8 cellular contexts compared by ENCODE assay signal in genomic region chr12:32533971-32534590, GRCh38.
A peak's percentile ranks its signal among the peaks of the same experiment; 100 is the strongest.
DNase-seq lines count a peak whose midpoint lies in the region; ATAC-seq and TF ChIP-seq lines count a peak whose summit lies in the region.

No MANE protein-coding gene starts in this region.

- H3K4me1 ChIP-seq in right cardiac atrium (ENCODE audit: control insufficient read depth, insufficient read depth, low read length) (peaks cover 7% of the 10 kb centered on the region), gastrocnemius medialis (peaks cover 56 to 72% of the 10 kb centered on the region in 2 donors)

- H3K27me3 ChIP-seq in HL-60 (ENCODE audit: insufficient read depth, poor library complexity, severe bottlenecking) = no peaks in the 10 kb centered on the region
- no peaks in the 10 kb centered on the region for H3K27me3 ChIP-seq in WERI-Rb-1 (ENCODE audit: insufficient read depth, low read depth, severe bottlenecking)
- no peaks in the 10 kb centered on the region for H3K27me3 ChIP-seq in right cardiac atrium (ENCODE audit: control insufficient read depth, insufficient read depth)
- H3K27me3 ChIP-seq in gastrocnemius medialis = no peaks in the 10 kb centered on the region

- H3K27ac ChIP-seq in HL-60 (replicated peaks) = peak overlapping the region; percentile 68
- no peak overlapping the region for H3K27ac ChIP-seq in WERI-Rb-1
- peak overlapping the region; percentile 88 for H3K27ac ChIP-seq in right cardiac atrium (ENCODE audit: low read length)
- peak overlapping the region; percentile 71 to 92 (median 80) for H3K27ac ChIP-seq in gastrocnemius medialis

- no peak for TF ChIP-seq CTCF in HL-60 (IDR thresholded peaks at IDR 0.05; ENCODE audit: insufficient read depth, low read length)
- TF ChIP-seq CTCF in WERI-Rb-1 (IDR thresholded peaks at IDR 0.05; ENCODE audit: low read depth, low read length) = no peak
- no peak for TF ChIP-seq CTCF in gastrocnemius medialis (IDR thresholded peaks at IDR 0.05 in 4 of 5, conservative IDR thresholded peaks at IDR 0.05 in 1 of 5)

- in situ Hi-C loops in gastrocnemius medialis (cut with MboI; ENCODE audit: low sequenced_read_pairs in 4 of 4) = no loop called here

- intact Hi-C loops in right cardiac atrium (cut with DNase I) (no loop called here), gastrocnemius medialis (cut with DNase I; ENCODE audit: low total_unique reads) (loop anchor here (1.0 to 2.0 kb wide), 4 partner anchors 29 to 135 kb away; partner anchors contain the start of gene FGD4)

- H3K9me3 ChIP-seq in WERI-Rb-1 (ENCODE audit: severe bottlenecking) (no peaks in the 10 kb centered on the region), right cardiac atrium (ENCODE audit: control insufficient read depth, low read length) (no peaks in the 10 kb centered on the region), gastrocnemius medialis (no peaks in the 10 kb centered on the region)

- 4% methylated on average over 6 of the region's 6 CpGs for WGBS in right cardiac atrium

- TF ChIP-seq POLR2A in gastrocnemius medialis (IDR thresholded peaks at IDR 0.05) = peak; percentile 64 to 74

- H3K4me3 ChIP-seq in HL-60 (replicated peaks; ENCODE audit: insufficient read depth, low read length) (peak overlapping the region; percentile 42), WERI-Rb-1 (ENCODE audit: low read depth, low read length) (no peak overlapping the region), right cardiac atrium (ENCODE audit: low read length) (peak overlapping the region; percentile 75), gastrocnemius medialis (peak overlapping the region; percentile 49 to 62 (median 58))

- DNase-seq in AG08395 (ENCODE audit: low spot score) (peak; percentile 79), HL-60 (ENCODE audit: low read depth in 1 of 2, low spot score in 1 of 2) (peak in 1 of 2 experiments; percentile 66), WERI-Rb-1 (peak; percentile 16), right cardiac atrium (peak in 2 of 3 donors; percentile 44 to 75), gastrocnemius medialis (peak; percentile 79 to 85), GM19240 (ENCODE audit: insufficient read length, low spot score) (no peak)
- DNase-seq in effector CD8-positive, alpha-beta T cell (lab: John Stamatoyannopoulos, UW) = no peak

- ATAC-seq in GM18868 (IDR thresholded peaks at IDR 0.05; ENCODE audit: unreplicated experiment) (peak; percentile 74), right cardiac atrium (peak; percentile 92), gastrocnemius medialis (peak; percentile 88 to 91)

- no peaks in the 10 kb centered on the region for H3K36me3 ChIP-seq in WERI-Rb-1
- H3K36me3 ChIP-seq in gastrocnemius medialis = no peaks in the 10 kb centered on the region

Comparison
In these comparisons a context has a peak if more than half of its experiments do, and no peak if none do; other contexts are left out.
1. DNase-seq: peak in AG08395 (single experiment), WERI-Rb-1 (single experiment), right cardiac atrium (2 of 3) and gastrocnemius medialis (2 of 2); none in effector CD8-positive, alpha-beta T cell (single experiment) and GM19240 (single experiment).
2. Peak in every context shown above with its lines, with median percentiles within 50 percentile points of each other: ATAC-seq.